In genomic region chr11:45654741-45655283, GRCh38 we compare ENCODE assay signal across 1 cellular context.
TF ChIP-seq lines count a peak whose summit lies in the region.

No MANE protein-coding gene starts in this region.

TF ChIP-seq in HCT116, 20 proteins besides CTCF, POLR2A, EP300 and RAD21 (continued from another document):
- TF ChIP-seq, protein P1, sequence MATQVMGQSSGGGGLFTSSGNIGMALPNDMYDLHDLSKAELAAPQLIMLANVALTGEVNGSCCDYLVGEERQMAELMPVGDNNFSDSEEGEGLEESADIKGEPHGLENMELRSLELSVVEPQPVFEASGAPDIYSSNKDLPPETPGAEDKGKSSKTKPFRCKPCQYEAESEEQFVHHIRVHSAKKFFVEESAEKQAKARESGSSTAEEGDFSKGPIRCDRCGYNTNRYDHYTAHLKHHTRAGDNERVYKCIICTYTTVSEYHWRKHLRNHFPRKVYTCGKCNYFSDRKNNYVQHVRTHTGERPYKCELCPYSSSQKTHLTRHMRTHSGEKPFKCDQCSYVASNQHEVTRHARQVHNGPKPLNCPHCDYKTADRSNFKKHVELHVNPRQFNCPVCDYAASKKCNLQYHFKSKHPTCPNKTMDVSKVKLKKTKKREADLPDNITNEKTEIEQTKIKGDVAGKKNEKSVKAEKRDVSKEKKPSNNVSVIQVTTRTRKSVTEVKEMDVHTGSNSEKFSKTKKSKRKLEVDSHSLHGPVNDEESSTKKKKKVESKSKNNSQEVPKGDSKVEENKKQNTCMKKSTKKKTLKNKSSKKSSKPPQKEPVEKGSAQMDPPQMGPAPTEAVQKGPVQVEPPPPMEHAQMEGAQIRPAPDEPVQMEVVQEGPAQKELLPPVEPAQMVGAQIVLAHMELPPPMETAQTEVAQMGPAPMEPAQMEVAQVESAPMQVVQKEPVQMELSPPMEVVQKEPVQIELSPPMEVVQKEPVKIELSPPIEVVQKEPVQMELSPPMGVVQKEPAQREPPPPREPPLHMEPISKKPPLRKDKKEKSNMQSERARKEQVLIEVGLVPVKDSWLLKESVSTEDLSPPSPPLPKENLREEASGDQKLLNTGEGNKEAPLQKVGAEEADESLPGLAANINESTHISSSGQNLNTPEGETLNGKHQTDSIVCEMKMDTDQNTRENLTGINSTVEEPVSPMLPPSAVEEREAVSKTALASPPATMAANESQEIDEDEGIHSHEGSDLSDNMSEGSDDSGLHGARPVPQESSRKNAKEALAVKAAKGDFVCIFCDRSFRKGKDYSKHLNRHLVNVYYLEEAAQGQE (IDR thresholded peaks at IDR 0.05; ENCODE audit: low read depth): no peak
- TF ChIP-seq TCF7L2 (IDR thresholded peaks at IDR 0.05; ENCODE audit: borderline replicate concordance, extremely low read depth, insufficient read depth, insufficient read length) (no peak), ZBTB33 (IDR thresholded peaks at IDR 0.05; ENCODE audit: extremely low read depth, insufficient replicate concordance, low read length) (no peak), SP1 (IDR thresholded peaks at IDR 0.05; ENCODE audit: low read depth) (no peak), FOSL1 (IDR thresholded peaks at IDR 0.05; ENCODE audit: low read depth) (no peak), ELF1 (IDR thresholded peaks at IDR 0.05; ENCODE audit: borderline replicate concordance, low read depth) (no peak), SIN3A (IDR thresholded peaks at IDR 0.05; ENCODE audit: low read depth) (no peak)
- TF ChIP-seq, protein P2, sequence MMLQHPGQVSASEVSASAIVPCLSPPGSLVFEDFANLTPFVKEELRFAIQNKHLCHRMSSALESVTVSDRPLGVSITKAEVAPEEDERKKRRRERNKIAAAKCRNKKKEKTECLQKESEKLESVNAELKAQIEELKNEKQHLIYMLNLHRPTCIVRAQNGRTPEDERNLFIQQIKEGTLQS (IDR thresholded peaks at IDR 0.05): no peak
- TF ChIP-seq, protein P3, sequence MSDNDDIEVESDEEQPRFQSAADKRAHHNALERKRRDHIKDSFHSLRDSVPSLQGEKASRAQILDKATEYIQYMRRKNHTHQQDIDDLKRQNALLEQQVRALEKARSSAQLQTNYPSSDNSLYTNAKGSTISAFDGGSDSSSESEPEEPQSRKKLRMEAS (IDR thresholded peaks at IDR 0.05): no peak
